Comparison of ENCODE assay signal across 17 cellular contexts in the genomic region with DNA sequence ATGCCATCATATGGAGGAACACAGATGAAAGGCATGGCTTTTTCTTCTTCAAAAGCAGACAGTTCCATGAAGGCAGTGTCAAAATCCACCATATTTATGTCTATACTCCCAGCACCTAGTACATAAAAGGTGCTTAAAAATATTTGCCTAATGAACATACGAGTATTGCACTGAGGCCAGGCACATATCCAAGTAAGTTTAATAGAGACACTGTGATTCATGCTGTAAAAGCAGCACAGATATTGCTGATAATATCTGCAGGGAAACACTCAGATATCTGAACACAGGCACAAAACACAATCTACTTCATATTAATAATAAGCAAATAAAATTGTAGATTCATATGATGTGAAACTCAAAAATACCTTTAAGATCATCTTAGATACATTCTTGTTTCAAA. TPM values are rescaled to one million over a fixed set of nuclear protein-coding genes. Genes with fewer than 3 reads are reported as not detected.
"Had no signal": no experiment of that assay in that cellular context is flagged by ENCODE, and none has a peak within 500 bp of the region (broad histone marks: within the 10 kb centered on the region; RNA-seq: fewer than 3 reads in every experiment).

No MANE protein-coding gene starts in this region.

- H3K27ac Mint-ChIP-seq: activated CD4-positive, alpha-beta T cell treated with anti-CD3 and anti-CD28 coated beads, Interleukin-2, amount 10 ng/mL, durations not matched to agents 24 days and 14 days; activated CD8-positive, alpha-beta T cell treated with anti-CD3 and anti-CD28 coated beads for 36 hours; activated naive CD8-positive, alpha-beta T cell treated with anti-CD3 and anti-CD28 coated beads, Interleukin-2, amount 10 ng/mL, durations not matched to agents 7 days and 5 days; activated T-helper 17 cell treated with anti-CD3 and anti-CD28 coated beads, Interleukin-2, amount 50 U/mL, for 72 hours; endodermal cell; natural killer cell treated with Interleukin-12 subunit alpha and Interleukin-12 subunit beta and Interleukin-15 and Interleukin-18, amount 100 ng/mL, for 72 hours had no signal

- H3K4me3 Mint-ChIP-seq: activated CD4-positive, alpha-beta T cell treated with anti-CD3 and anti-CD28 coated beads, Interleukin-2, amount 10 ng/mL, durations not matched to agents 24 days and 14 days; activated CD8-positive, alpha-beta T cell treated with anti-CD3 and anti-CD28 coated beads for 36 hours; activated naive CD8-positive, alpha-beta T cell treated with anti-CD3 and anti-CD28 coated beads, Interleukin-2, amount 10 ng/mL, durations not matched to agents 7 days and 5 days; activated T-helper 17 cell treated with anti-CD3 and anti-CD28 coated beads, Interleukin-2, amount 50 U/mL, for 72 hours; endodermal cell; natural killer cell treated with Interleukin-12 subunit alpha and Interleukin-12 subunit beta and Interleukin-15 and Interleukin-18, amount 100 ng/mL, for 72 hours had no signal

- H3K9me3 Mint-ChIP-seq: activated naive CD8-positive, alpha-beta T cell treated with anti-CD3 and anti-CD28 coated beads, Interleukin-2, amount 10 ng/mL, durations not matched to agents 7 days and 5 days; endodermal cell had no signal

- H3K4me1 ChIP-seq: body of pancreas, lower lobe of right lung, sigmoid colon had no signal

- H3K27me3 Mint-ChIP-seq: activated CD8-positive, alpha-beta T cell treated with anti-CD3 and anti-CD28 coated beads for 36 hours; activated naive CD8-positive, alpha-beta T cell treated with anti-CD3 and anti-CD28 coated beads, Interleukin-2, amount 10 ng/mL, durations not matched to agents 7 days and 5 days; natural killer cell treated with Interleukin-12 subunit alpha and Interleukin-12 subunit beta and Interleukin-15 and Interleukin-18, amount 100 ng/mL, for 72 hours had no signal

- DNase-seq: activated CD4-positive, alpha-beta T cell treated with anti-CD3 and anti-CD28 coated beads, Interleukin-2, amount 10 ng/mL, durations not matched to agents 24 days and 14 days; activated CD8-positive, alpha-beta T cell treated with anti-CD3 and anti-CD28 coated beads for 36 hours; activated naive CD4-positive, alpha-beta T cell treated with Interleukin-2 at 50 U/mL for 16 hours; activated naive CD8-positive, alpha-beta T cell treated with anti-CD3 and anti-CD28 coated beads, Interleukin-2, amount 10 ng/mL, durations not matched to agents 7 days and 5 days; activated T-cell treated with anti-CD3 and anti-CD28 coated beads, Interleukin-2, amount 50 U/mL, for 1 hour; body of pancreas; central memory CD4-positive, alpha-beta T cell; endodermal cell; erythroblast; heart right ventricle; left cardiac atrium; lower lobe of right lung; sigmoid colon; stimulated activated naive CD4-positive, alpha-beta T cell; T1000 had no signal

- H3K4me1 Mint-ChIP-seq: activated CD4-positive, alpha-beta T cell treated with anti-CD3 and anti-CD28 coated beads, Interleukin-2, amount 10 ng/mL, durations not matched to agents 24 days and 14 days; activated naive CD8-positive, alpha-beta T cell treated with anti-CD3 and anti-CD28 coated beads, Interleukin-2, amount 10 ng/mL, durations not matched to agents 7 days and 5 days; activated T-helper 17 cell treated with anti-CD3 and anti-CD28 coated beads, Interleukin-2, amount 50 U/mL, for 72 hours; endodermal cell had no signal

- H3K4me3 ChIP-seq: body of pancreas, heart right ventricle, lower lobe of right lung, sigmoid colon had no signal

- H3K36me3 ChIP-seq: heart right ventricle, lower lobe of right lung, sigmoid colon had no signal

- H3K36me3 Mint-ChIP-seq: activated naive CD8-positive, alpha-beta T cell treated with anti-CD3 and anti-CD28 coated beads, Interleukin-2, amount 10 ng/mL, durations not matched to agents 7 days and 5 days; natural killer cell treated with Interleukin-12 subunit alpha and Interleukin-12 subunit beta and Interleukin-15 and Interleukin-18, amount 100 ng/mL, for 72 hours had no signal

- H3K27ac ChIP-seq: body of pancreas, heart right ventricle, lower lobe of right lung, sigmoid colon had no signal

- ATAC-seq: activated CD8-positive, alpha-beta T cell treated with anti-CD3 and anti-CD28 coated beads for 36 hours; activated T-helper 17 cell treated with anti-CD3 and anti-CD28 coated beads, Interleukin-2, amount 50 U/mL, for 72 hours; body of pancreas; heart right ventricle; left cardiac atrium; lower lobe of right lung; natural killer cell treated with Interleukin-12 subunit alpha and Interleukin-12 subunit beta and Interleukin-15 and Interleukin-18, amount 100 ng/mL, for 72 hours had no signal

- H3K9me3 ChIP-seq: body of pancreas, heart right ventricle, lower lobe of right lung, sigmoid colon had no signal

- H3K27me3 ChIP-seq: body of pancreas, heart right ventricle, sigmoid colon had no signal

RNA-seq across cellular contexts. Expression of a gene that starts 48.1 kb away (rescaled TPM):
- total RNA-seq: endodermal cell had no signal
